Comparison of ENCODE assay signal across 8 cellular contexts in the genomic region with DNA sequence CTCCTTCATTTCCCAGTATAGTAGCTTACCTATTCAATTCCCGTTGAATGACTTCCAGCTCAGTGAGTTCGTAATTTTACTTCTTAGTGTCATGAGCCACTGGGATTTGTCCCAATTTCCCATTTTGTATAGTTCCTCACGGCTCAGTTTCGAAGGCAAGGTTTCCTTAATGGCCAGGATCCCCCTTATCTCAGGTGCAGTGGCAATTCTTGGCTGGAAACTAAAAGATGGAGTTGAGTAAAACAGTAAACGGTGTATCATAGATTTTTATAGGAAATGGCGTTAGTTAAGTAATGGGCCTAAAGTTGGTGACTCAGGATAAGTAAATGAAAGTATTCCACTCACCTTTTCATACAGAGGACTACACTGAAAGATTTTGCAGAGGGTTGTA. TPM values are rescaled to one million over a fixed set of nuclear protein-coding genes. Genes with fewer than 3 reads are reported as not detected.
DNase-seq lines count a peak whose midpoint lies in the region; ATAC-seq, FAIRE-seq and TF ChIP-seq lines count a peak whose summit lies in the region.

No MANE protein-coding gene starts in this region.

- in situ Hi-C loops in KBM-7 (cut with MboI; ENCODE audit: low pct_unique_long_range_greater_than_20kb, low sequenced_read_pairs): no loop called here

- peaks cover 9% of the 10 kb centered on the region; the same call in 1 of the 2 replicates for H3K27me3 ChIP-seq in HUES64 (ENCODE audit: insufficient read depth, low read length)
- H3K27me3 ChIP-seq in mucosa of stomach (ENCODE audit: control insufficient read depth, insufficient read depth, low read length): no peaks in the 10 kb centered on the region

- POLR2A ChIA-PET in A549 (lab: Yijun Ruan, JAX): no interaction called here

- FAIRE-seq in A549 (lab: Jason Lieb, UNC): no peak

- no peak for TF ChIP-seq EP300 in A549 (IDR thresholded peaks at IDR 0.05)

- peak overlapping the region; percentile 75 for H3K4me3 ChIP-seq in A549
- peak overlapping the region; percentile 84 for H3K4me3 ChIP-seq in HUES64 (ENCODE audit: low read length)
- peak overlapping the region; percentile 60 for H3K4me3 ChIP-seq in mucosa of stomach (ENCODE audit: low read length)

- H3K4me2 ChIP-seq in A549: peak overlapping the region; percentile 97

- H3K36me3 ChIP-seq in HUES64 (ENCODE audit: insufficient read depth, low read length): peaks cover 22% of the 10 kb centered on the region
- H3K36me3 ChIP-seq in mucosa of stomach (ENCODE audit: control insufficient read depth, insufficient read depth, low read length): no peaks in the 10 kb centered on the region

- H3K9me3 ChIP-seq in A549 (no peaks in the 10 kb centered on the region), HUES64 (ENCODE audit: insufficient read depth, low read depth, low read length) (no peaks in the 10 kb centered on the region), mucosa of stomach (ENCODE audit: control insufficient read depth, low read length) (no peaks in the 10 kb centered on the region)

- no peak for TF ChIP-seq CTCF in A549 (IDR thresholded peaks at IDR 0.05)

- ATAC-seq in A549: peak in 1 of 2 experiments; percentile 12; a peak in 2 of 6 replicates

- WGBS in A549 (ENCODE audit: missing lambda C conversion rate): 53% methylated on average over 6 of the region's 6 CpGs
- 73% methylated on average over 6 of the region's 6 CpGs for WGBS in HUES64

- TF ChIP-seq RAD21 in A549 (conservative IDR thresholded peaks at IDR 0.05 in 1 of 2, IDR thresholded peaks at IDR 0.05 in 1 of 2): no peak

- DNase-seq in A549 (ENCODE audit: low read depth in 1 of 2, low spot score in 1 of 2) (no peak), caudate nucleus (lab: John Stamatoyannopoulos, UW) (no peak), SKM-1 (lab: John Stamatoyannopoulos, UW; ENCODE audit: unreplicated experiment) (no peak), NCI-H526 (lab: John Stamatoyannopoulos, UW) (no peak), KBM-7 (no peak)
- DNase-seq in activated effector memory CD4-positive, alpha-beta T cell treated with anti-CD3 and anti-CD28 coated beads, Interleukin-2, amount 50 U/mL, for 16 hours: no peak

- H3K4me1 ChIP-seq in A549 (peaks cover 10% of the 10 kb centered on the region; the same call in 2 of the 3 replicates), HUES64 (ENCODE audit: insufficient read depth, low read length) (peaks cover 10% of the 10 kb centered on the region), mucosa of stomach (ENCODE audit: control insufficient read depth, insufficient read depth, low read length) (peaks cover 31% of the 10 kb centered on the region)

- CTCF ChIA-PET in A549 (lab: Yijun Ruan, JAX): no interaction called here

- TF ChIP-seq POLR2A in A549 (IDR thresholded peaks at IDR 0.05; ENCODE audit: low read length): no peak

- peak overlapping the region; percentile 52 for H3K9ac ChIP-seq in HUES64 (ENCODE audit: low read depth, low read length)
- peak overlapping the region; percentile 63 for H3K9ac ChIP-seq in mucosa of stomach (ENCODE audit: low read length)

- peak overlapping the region; percentile 72 to 77 for H3K27ac ChIP-seq in A549
- no peak overlapping the region for H3K27ac ChIP-seq in HUES64 (ENCODE audit: low read depth, low read length)
- peak overlapping the region; percentile 83 for H3K27ac ChIP-seq in caudate nucleus (ENCODE audit: low read depth, low read length)

TF ChIP-seq in A549, 52 proteins besides CTCF, POLR2A, EP300 and RAD21:
- no peak for TF ChIP-seq CBX2 (IDR thresholded peaks at IDR 0.05; ENCODE audit: borderline replicate concordance, low read depth)
- TF ChIP-seq, protein P1, sequence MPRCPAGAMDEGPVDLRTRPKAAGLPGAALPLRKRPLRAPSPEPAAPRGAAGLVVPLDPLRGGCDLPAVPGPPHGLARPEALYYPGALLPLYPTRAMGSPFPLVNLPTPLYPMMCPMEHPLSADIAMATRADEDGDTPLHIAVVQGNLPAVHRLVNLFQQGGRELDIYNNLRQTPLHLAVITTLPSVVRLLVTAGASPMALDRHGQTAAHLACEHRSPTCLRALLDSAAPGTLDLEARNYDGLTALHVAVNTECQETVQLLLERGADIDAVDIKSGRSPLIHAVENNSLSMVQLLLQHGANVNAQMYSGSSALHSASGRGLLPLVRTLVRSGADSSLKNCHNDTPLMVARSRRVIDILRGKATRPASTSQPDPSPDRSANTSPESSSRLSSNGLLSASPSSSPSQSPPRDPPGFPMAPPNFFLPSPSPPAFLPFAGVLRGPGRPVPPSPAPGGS (IDR thresholded peaks at IDR 0.05): no peak
- no peak for TF ChIP-seq MAX (IDR thresholded peaks at IDR 0.05)
- no peak for TF ChIP-seq SMC3 (IDR thresholded peaks at IDR 0.05)
- no peak for TF ChIP-seq HOXB13 (CRISPR knock-in tag; IDR thresholded peaks at IDR 0.05; ENCODE audit: low read depth)
- TF ChIP-seq CEBPB (IDR thresholded peaks at IDR 0.05): no peak

RNA-seq across cellular contexts. Expression of gene LMLN, which starts 0.5 kb away (rescaled TPM):
- polyA plus RNA-seq in A549 (2011; rRNA removed) (4.8 and 5.6 TPM in 2 replicates), A549 (2017; fragmentation: RNase III; extraction: RNeasy Plus Mini Kit Qiagen cat#74134 plus additional on column Dnase treatment) (2.2 to 2.4 TPM (median 2.2 TPM) in 3 replicates)
- 1.4 TPM in 2 replicates for polyA plus RNA-seq in A549 (2012; cell fraction: cytosol; rRNA removed)
- polyA plus RNA-seq in A549 (2012; cell fraction: nucleus; rRNA removed): 1.3 and 2.1 TPM in 2 replicates
- polyA minus RNA-seq in A549 (2011; rRNA and poly(A)+ RNA removed): 5.3 and 7.3 TPM in 2 replicates
- polyA plus RNA-seq in HUES64 (2013, experiment 1 of 2): 2.0 TPM
- polyA plus RNA-seq in HUES64 (2013, experiment 2 of 2): 3.4 TPM

RNA-seq across cellular contexts. Expression of gene RPL35A, which starts 9.5 kb away (rescaled TPM):
- polyA plus RNA-seq in A549 (2011; rRNA removed) (749 and 930 TPM in 2 replicates), A549 (2017; fragmentation: RNase III; extraction: RNeasy Plus Mini Kit Qiagen cat#74134 plus additional on column Dnase treatment) (976 to 1,092 TPM (median 1,060 TPM) in 3 replicates)
- 392 and 443 TPM in 2 replicates for polyA plus RNA-seq in A549 (2012; cell fraction: cytosol; rRNA removed)
- 70.7 and 150 TPM in 2 replicates for polyA plus RNA-seq in A549 (2012; cell fraction: nucleus; rRNA removed)
- 64.1 and 65.5 TPM in 2 replicates for polyA minus RNA-seq in A549 (2011; rRNA and poly(A)+ RNA removed)
- polyA plus RNA-seq in HUES64 (2013, experiment 1 of 2): 1,456 TPM
- polyA plus RNA-seq in HUES64 (2013, experiment 2 of 2): 1,538 TPM
